17 cellular contexts compared by ENCODE assay signal in genomic region chr5:133041910-133042309, GRCh38. TPM values are rescaled to one million over a fixed set of nuclear protein-coding genes. Genes with fewer than 3 reads are reported as not detected.
DNase-seq lines count a peak whose midpoint lies in the region; TF ChIP-seq lines count a peak whose summit lies in the region.
"Had no signal": no experiment of that assay in that cellular context is flagged by ENCODE, and none has a peak within 500 bp of the region (broad histone marks: within the 10 kb centered on the region; RNA-seq: fewer than 3 reads in every experiment).

No MANE protein-coding gene starts in this region.

- CTCF ChIA-PET in RWPE1 (lab: Yijun Ruan, JAX), result interaction anchor here (0.5 to 0.7 kb wide), 2 partner anchors 30 to 716 kb away, joined by 3 read pairs; no protein-coding TSS in a partner anchor

- no peaks in the 10 kb centered on the region for H3K9me3 Mint-ChIP-seq in immature natural killer cell
- H3K9me3 Mint-ChIP-seq: activated T-cell treated with anti-CD3 and anti-CD28 coated beads, Interleukin-2, amount 50 U/mL, for 4 hours; CD4-positive, alpha-beta T cell; stimulated activated naive CD8-positive, alpha-beta T cell treated with anti-CD3 and anti-CD28 coated beads, Interleukin-15, Interleukin-2, amounts not matched to agents 100 ng/mL and 50 ng/mL, for 24 hours had no signal

- no peak overlapping the region for H3K27ac Mint-ChIP-seq in immature natural killer cell
- H3K27ac Mint-ChIP-seq: activated CD4-positive, alpha-beta T cell treated with anti-CD3 and anti-CD28 coated beads for 36 hours; CD4-positive, alpha-beta T cell; stimulated activated naive CD8-positive, alpha-beta T cell treated with anti-CD3 and anti-CD28 coated beads, Interleukin-15, Interleukin-2, amounts not matched to agents 100 ng/mL and 50 ng/mL, for 24 hours had no signal

- WGBS in neuronal stem cell (ENCODE audit: extremely low coverage in 2 of 2, insufficient read length in 2 of 2, insufficient replicate concordance in 1 of 2), 2 donors, result no CpG with 5 or more reads among the region's 1 CpG

- no peak overlapping the region for H3K4me3 Mint-ChIP-seq in immature natural killer cell
- H3K4me3 Mint-ChIP-seq: activated CD4-positive, alpha-beta T cell treated with anti-CD3 and anti-CD28 coated beads for 36 hours; activated T-cell treated with anti-CD3 and anti-CD28 coated beads, Interleukin-2, amount 50 U/mL, for 4 hours; CD4-positive, alpha-beta T cell; stimulated activated naive CD8-positive, alpha-beta T cell treated with anti-CD3 and anti-CD28 coated beads, Interleukin-15, Interleukin-2, amounts not matched to agents 100 ng/mL and 50 ng/mL, for 24 hours had no signal

- no peaks in the 10 kb centered on the region for H3K79me1 ChIP-seq in neuronal stem cell (ENCODE audit: low read depth, low read length)

- peak overlapping the region; percentile 28 for H2AFZ ChIP-seq in neuronal stem cell (ENCODE audit: low read length)

- DNase-seq in H7 (peak; percentile 26), RWPE1 (ENCODE audit: low spot score) (no peak), epithelial cell of prostate (ENCODE audit: low read depth, low spot score) (no peak), neuronal stem cell (ENCODE audit: low spot score) (no peak), immature natural killer cell (no peak), posterior vena cava (ENCODE audit: low spot score) (no peak)
- DNase-seq in activated CD4-positive, alpha-beta T cell treated with anti-CD3 and anti-CD28 coated beads, Interleukin-2, amount 50 U/mL, for 1 hour, result no peak
- DNase-seq: activated CD4-positive, alpha-beta T cell treated with anti-CD3 and anti-CD28 coated beads for 36 hours; activated T-cell treated with anti-CD3 and anti-CD28 coated beads, Interleukin-2, amount 50 U/mL, for 4 hours; adrenal gland; CD4-positive, alpha-beta T cell; hypothalamus; lower lobe of right lung; NCI-H1092 treated with DMSO at 0.1 percent for 48 hours had no signal

- no peak for TF ChIP-seq CTCF in RWPE1 (conservative IDR thresholded peaks at IDR 0.05; ENCODE audit: low read depth)

- H2AK5ac ChIP-seq in neuronal stem cell (ENCODE audit: low read depth, low read length), result no peak overlapping the region

- peak overlapping the region; percentile 93; the same call in 1 of the 2 replicates for H3K27ac ChIP-seq in RWPE1
- peak overlapping the region; percentile 86 for H3K27ac ChIP-seq in epithelial cell of prostate
- H3K27ac ChIP-seq in neuronal stem cell (replicated peaks; ENCODE audit: low read length), result no peak overlapping the region
- H3K27ac ChIP-seq: adrenal gland, lower lobe of right lung, neutrophil had no signal

- peaks cover 0 to 10% (median 7%) of the 10 kb centered on the region in 3 donors for H3K27me3 Mint-ChIP-seq in immature natural killer cell (ENCODE audit: low read depth in 3 of 3)
- H3K27me3 Mint-ChIP-seq: activated CD4-positive, alpha-beta T cell treated with anti-CD3 and anti-CD28 coated beads for 36 hours; CD4-positive, alpha-beta T cell; stimulated activated naive CD8-positive, alpha-beta T cell treated with anti-CD3 and anti-CD28 coated beads, Interleukin-15, Interleukin-2, amounts not matched to agents 100 ng/mL and 50 ng/mL, for 24 hours had no signal

- H3K4me1 Mint-ChIP-seq in immature natural killer cell, result no peaks in the 10 kb centered on the region

- H3K14ac ChIP-seq in neuronal stem cell (ENCODE audit: low read length), result no peak overlapping the region

- H4K8ac ChIP-seq in neuronal stem cell (ENCODE audit: low read depth, low read length), result no peak overlapping the region

- H3K9ac ChIP-seq in neuronal stem cell (ENCODE audit: low read depth, low read length, poor library complexity), result no peak overlapping the region

- H3K4ac ChIP-seq in neuronal stem cell (ENCODE audit: low read length), result no peak overlapping the region

- intact Hi-C loops in posterior vena cava (cut with DNase I), result no loop called here

- H2BK5ac ChIP-seq in neuronal stem cell (ENCODE audit: low read length), result no peak overlapping the region

- no peaks in the 10 kb centered on the region for H3K36me3 Mint-ChIP-seq in immature natural killer cell

- peaks cover 2 to 3% of the 10 kb centered on the region in 2 donors for H3K4me1 ChIP-seq in neuronal stem cell (ENCODE audit: control insufficient read depth in 2 of 2, insufficient read depth in 1 of 2, low read depth in 1 of 2, low read length in 2 of 2)
- H3K4me1 ChIP-seq: HAP-1, lower lobe of right lung had no signal

- H3K36me3 ChIP-seq in H7 (replicated peaks; ENCODE audit: control insufficient read depth, insufficient read depth, low read length) (no peaks in the 10 kb centered on the region), neuronal stem cell (replicated peaks in 1 of 2; ENCODE audit: control insufficient read depth in 2 of 2, insufficient read depth in 2 of 2, low read length in 2 of 2) (no peaks in the 10 kb centered on the region)
- H3K36me3 ChIP-seq: adrenal gland, HAP-1, lower lobe of right lung, neutrophil had no signal

- H3K27me3 ChIP-seq in H7 (ENCODE audit: control insufficient read depth, insufficient read depth, low read length), result no peaks in the 10 kb centered on the region
- no peaks in the 10 kb centered on the region for H3K27me3 ChIP-seq in neuronal stem cell (ENCODE audit: control insufficient read depth in 3 of 3, insufficient read depth in 3 of 3, low read depth in 1 of 3, low read length in 3 of 3)
- H3K27me3 ChIP-seq: adrenal gland, neutrophil had no signal

- POLR2A ChIA-PET in RWPE1 (lab: Yijun Ruan, JAX; ENCODE audit: low non-redundant PET), result interaction anchor here (1.0 kb wide), 1 partner anchor 9 kb away, joined by 7 read pairs; the partner anchor contains the start of gene HSPA4

- no peak overlapping the region for H3K4me3 ChIP-seq in H7 (ENCODE audit: insufficient read depth, low read depth, low read length)
- no peak overlapping the region for H3K4me3 ChIP-seq in neuronal stem cell (ENCODE audit: low read length in 2 of 2)
- H3K4me3 ChIP-seq: adrenal gland, HAP-1, lower lobe of right lung had no signal

- H3K23ac ChIP-seq in neuronal stem cell (ENCODE audit: low read depth, low read length, poor library complexity), result no peak overlapping the region

- H3K4me2 ChIP-seq in neuronal stem cell (ENCODE audit: insufficient read depth, low read length, poor library complexity, severe bottlenecking), result no peak overlapping the region

- no peak overlapping the region for H2BK12ac ChIP-seq in neuronal stem cell (ENCODE audit: low read length)

- H4K91ac ChIP-seq in neuronal stem cell (ENCODE audit: low read depth, low read length, poor library complexity), result no peak overlapping the region

- H3K9me3 ChIP-seq in neuronal stem cell (replicated peaks in 1 of 2; ENCODE audit: control insufficient read depth in 2 of 2, insufficient read depth in 1 of 2, low read depth in 1 of 2, low read length in 2 of 2), result no peaks in the 10 kb centered on the region
- H3K9me3 ChIP-seq: adrenal gland, HAP-1, lower lobe of right lung, neutrophil had no signal

- H2BK120ac ChIP-seq in neuronal stem cell (ENCODE audit: low read depth, low read length), result no peak overlapping the region

- no peak overlapping the region for H3K18ac ChIP-seq in neuronal stem cell (ENCODE audit: low read length)

- H2BK15ac ChIP-seq in neuronal stem cell (ENCODE audit: low read length), result no peak overlapping the region

RNA-seq across cellular contexts. Expression of gene HSPA4, which starts 9.9 kb away (rescaled TPM):
- total RNA-seq in H7 (2014; rRNA removed; shearing (Covaris generic)), result 187 and 225 TPM in 2 replicates
- 102 TPM for polyA plus RNA-seq in neuronal stem cell (2013, experiment 1 of 2)
- 103 TPM for polyA plus RNA-seq in neuronal stem cell (2013, experiment 2 of 2)
- polyA plus RNA-seq in immature natural killer cell, result 10 to 100 TPM; 17.3 to 51.3 (median 32.3) TPM
- total RNA-seq in posterior vena cava, result 10 to 100 TPM; 70.4 to 89.8 TPM

RNA-seq across cellular contexts. Expression of gene ZCCHC10, which starts 15.6 kb away (rescaled TPM):
- 22.3 and 24.0 TPM in 2 replicates for total RNA-seq in H7 (2014; rRNA removed; shearing (Covaris generic))
- 47.8 TPM for polyA plus RNA-seq in neuronal stem cell (2013, experiment 1 of 2)
- 50.9 TPM for polyA plus RNA-seq in neuronal stem cell (2013, experiment 2 of 2)
- polyA plus RNA-seq in immature natural killer cell, result 10 to 100 TPM; 44.4 to 47.6 (median 44.5) TPM
- 10 to 100 TPM; 14.8 to 19.0 TPM for total RNA-seq in posterior vena cava
